Comparison of ENCODE assay signal across 9 cellular contexts in genomic region chr18:49016648-49017539, GRCh38.
A peak's percentile ranks its signal among the peaks of the same experiment; 100 is the strongest.
DNase-seq lines count a peak whose midpoint lies in the region; ATAC-seq, FAIRE-seq and TF ChIP-seq lines count a peak whose summit lies in the region.
"Had no signal": no experiment of that assay in that cellular context is flagged by ENCODE, and none has a peak within 500 bp of the region (broad histone marks: within the 10 kb centered on the region; RNA-seq: fewer than 3 reads in every experiment).

No MANE protein-coding gene starts in this region.

- H3K9me3 ChIP-seq in PC-3 (ENCODE audit: low read length) (no peaks in the 10 kb centered on the region), BE2C (no peaks in the 10 kb centered on the region)

- H3K36me3 ChIP-seq in PC-3 (ENCODE audit: low read depth, low read length) (no peaks in the 10 kb centered on the region), BE2C (no peaks in the 10 kb centered on the region)

- no peaks in the 10 kb centered on the region for H3K9me2 ChIP-seq in PC-3 (replicated peaks; ENCODE audit: low read length)

- H3K27me3 ChIP-seq in PC-3 (ENCODE audit: low read length) (no peaks in the 10 kb centered on the region), BE2C (no peaks in the 10 kb centered on the region)

- no peaks in the 10 kb centered on the region for H3K79me2 ChIP-seq in PC-3 (ENCODE audit: low read length)

- H3K4me3 ChIP-seq in PC-3 (ENCODE audit: low read length) (no peak overlapping the region), fibroblast of mammary gland (ENCODE audit: control insufficient read depth, low read depth, low read length) (no peak overlapping the region), BE2C (ENCODE audit: low read depth, low read length) (no peak overlapping the region)

- TF ChIP-seq CTCF in PC-3 (conservative IDR thresholded peaks at IDR 0.05; ENCODE audit: low read depth, low read length): no peak
- TF ChIP-seq CTCF in fibroblast of mammary gland (conservative IDR thresholded peaks at IDR 0.05; ENCODE audit: control insufficient read depth, insufficient read depth, low read depth, low read length): no peak
- TF ChIP-seq CTCF in BE2C (IDR thresholded peaks at IDR 0.05; ENCODE audit: low read depth, low read length): no peak

- no peak for FAIRE-seq in frontal cortex (lab: Jason Lieb, UNC)

- H4K20me1 ChIP-seq in PC-3 (ENCODE audit: low read length): no peaks in the 10 kb centered on the region

- H2AFZ ChIP-seq in PC-3 (ENCODE audit: low read length): peak overlapping the region; percentile 45; the same call in 1 of the 2 replicates

- H3K27ac ChIP-seq in PC-3 (ENCODE audit: low read length): 0 out of 2 replicates have a peak overlapping the region, but pooled peaks have one; percentile 34
- H3K27ac ChIP-seq: VCaP had no signal

- peak; percentile 64 for DNase-seq in GM04503 (ENCODE audit: low read depth)
- peak; percentile 62 for DNase-seq in PC-3
- peak; percentile 68 for DNase-seq in fibroblast of mammary gland (ENCODE audit: low read depth)
- peak; percentile 90 for DNase-seq in renal cortical epithelial cell (ENCODE audit: low read depth)
- DNase-seq in epidermal melanocyte (ENCODE audit: insufficient read length, low spot score): no peak
- DNase-seq in frontal cortex (ENCODE audit: low spot score in 2 of 2): no peak
- DNase-seq in BE2C: no peak

- H3F3A ChIP-seq in PC-3 (ENCODE audit: low read length, unreplicated experiment): no peaks in the 10 kb centered on the region

- H3K4me1 ChIP-seq in PC-3 (ENCODE audit: insufficient read depth, low read length): peaks cover 17% of the 10 kb centered on the region
- H3K4me1 ChIP-seq in BE2C: no peaks in the 10 kb centered on the region

- no peak overlapping the region for H3K9ac ChIP-seq in PC-3 (ENCODE audit: low read length)

- BruUV-seq in PC-3 (replicated peaks; lab: Mats Ljungman, UMichigan): no TSS peak

- ATAC-seq in PC-3: peak; percentile 83
- ATAC-seq in GM21825 (IDR thresholded peaks at IDR 0.05; ENCODE audit: unreplicated experiment): no peak

- POLR2A ChIA-PET in PC-3 (lab: Charles Lee; ENCODE audit: unreplicated experiment): interaction anchor here (0.5 to 0.6 kb wide), 2 partner anchors 66 to 1146 kb away, joined by 3 to 4 read pairs; no protein-coding TSS in a partner anchor

- intact Hi-C loops in PC-3 (cut with micrococcal nuclease): loop anchor here (2.0 kb wide), 1 partner anchor 18 kb away; no protein-coding TSS in a partner anchor

- H3K4me2 ChIP-seq in PC-3 (ENCODE audit: low read length): no peak overlapping the region

- CTCF ChIA-PET in PC-3 (lab: Charles Lee): no interaction called here

Comparison
In these comparisons a context has a peak if more than half of its experiments do, and no peak if none do; other contexts are left out.
1. DNase-seq: peak in GM04503 (single experiment), PC-3 (single experiment), fibroblast of mammary gland (single experiment) and renal cortical epithelial cell (single experiment); none in epidermal melanocyte (single experiment), frontal cortex (0 of 2) and BE2C (single experiment).